In genomic region chr1:44072204-44072603, GRCh38 we compare ENCODE assay signal across 14 cellular contexts. TPM values are rescaled to one million over a fixed set of nuclear protein-coding genes. Genes with fewer than 3 reads are reported as not detected.
DNase-seq lines count a peak whose midpoint lies in the region; TF ChIP-seq lines count a peak whose summit lies in the region.
"Had no signal": no experiment of that assay in that cellular context is flagged by ENCODE, and none has a peak within 500 bp of the region (broad histone marks: within the 10 kb centered on the region; RNA-seq: fewer than 3 reads in every experiment).

No MANE protein-coding gene starts in this region.

- in situ Hi-C loops in SK-MEL-5 (cut with HindIII; ENCODE audit: low pct_unique_long_range_greater_than_20kb, low sequenced_read_pairs), result no loop called here

- H3K9me3 ChIP-seq in tibial nerve, result no peaks in the 10 kb centered on the region
- no peaks in the 10 kb centered on the region for H3K9me3 ChIP-seq in vagina

- H3K4me1 ChIP-seq in tibial nerve, result peaks cover 0 to 6% (median 0%) of the 10 kb centered on the region in 4 donors
- no peaks in the 10 kb centered on the region for H3K4me1 ChIP-seq in vagina

- TF ChIP-seq CTCF in fibroblast of pulmonary artery (IDR thresholded peaks at IDR 0.05; ENCODE audit: low read length, missing control alignments) (no peak), tibial nerve (IDR thresholded peaks at IDR 0.05) (no peak), vagina (IDR thresholded peaks at IDR 0.05) (no peak)

- TF ChIP-seq POLR2A in tibial nerve (IDR thresholded peaks at IDR 0.05) (no peak), vagina (IDR thresholded peaks at IDR 0.05) (no peak)

- DNase-seq in A172 (ENCODE audit: low spot score), result peak; percentile 77
- peak; percentile 44 for DNase-seq in GM04504 (ENCODE audit: low read depth)
- DNase-seq in SK-MEL-5 (ENCODE audit: low read depth, low spot score), result peak; percentile 7
- peak; percentile 93 for DNase-seq in fibroblast of pulmonary artery (ENCODE audit: low read depth)
- DNase-seq in tibial nerve (ENCODE audit: low spot score in 2 of 2), result no peak
- no peak for DNase-seq in DMS53 treated with DMSO at 0.1 percent for 48 hours (lab: John Stamatoyannopoulos, UW; ENCODE audit: unreplicated experiment)
- no peak for DNase-seq in vagina (ENCODE audit: extremely low spot score in 2 of 2)
- DNase-seq in GM19240 (ENCODE audit: insufficient read length, low spot score), result no peak
- DNase-seq: CD4-positive, alpha-beta T cell; NCI-H345; stimulated activated CD4-positive, alpha-beta T cell treated with anti-CD3 and anti-CD28 coated beads, Interleukin-12 subunit alpha, Interleukin-12 subunit beta, amount 100 ng/mL, for 4 hours; stimulated activated naive CD4-positive, alpha-beta T cell had no signal

- H3K27ac ChIP-seq in tibial nerve, result no peak overlapping the region
- H3K27ac ChIP-seq in vagina, result no peak overlapping the region

- intact Hi-C loops in vagina (cut with DNase I), result no loop called here

- H3K36me3 ChIP-seq in tibial nerve, result no peaks in the 10 kb centered on the region
- H3K36me3 ChIP-seq in vagina, result no peaks in the 10 kb centered on the region

- H3K4me3 ChIP-seq in fibroblast of pulmonary artery (replicated peaks; ENCODE audit: low read depth, low read length) (no peak overlapping the region), tibial nerve (no peak overlapping the region), vagina (no peak overlapping the region)

- TF ChIP-seq EP300 in tibial nerve (IDR thresholded peaks at IDR 0.05), result no peak

- H3K27me3 ChIP-seq in tibial nerve (no peaks in the 10 kb centered on the region), vagina (no peaks in the 10 kb centered on the region)

RNA-seq across cellular contexts. Expression of gene SLC6A9, which starts 40.9 kb away (rescaled TPM):
- 0.40 and 2.1 TPM in 2 replicates for total RNA-seq in A172 (2014; rRNA removed; shearing (Covaris generic))
- total RNA-seq in SK-MEL-5 (2014; rRNA removed; shearing (Covaris generic)), result 0.27 and 0.77 TPM in 2 replicates
- polyA plus RNA-seq in SK-MEL-5 (2015; cell fraction: cytosol; rRNA removed), result 0.86 and 1.4 TPM in 2 replicates
- polyA plus RNA-seq in SK-MEL-5 (2015; cell fraction: nucleus; rRNA removed), result 0.31 and 0.60 TPM in 2 replicates
- total RNA-seq in tibial nerve (1 to 10 TPM in 1 of 4 donors, under 1 TPM in 3; 0.42 to 1.8 (median 0.83) TPM), vagina (24.3 TPM)
- total RNA-seq: mononuclear cell had no signal

RNA-seq across cellular contexts. Expression of gene KLF17, which starts 46.4 kb away (rescaled TPM):
- total RNA-seq in A172 (2014; rRNA removed; shearing (Covaris generic)), result not detected in 2 replicates
- not detected in 2 replicates for total RNA-seq in SK-MEL-5 (2014; rRNA removed; shearing (Covaris generic))
- polyA plus RNA-seq in SK-MEL-5 (2015; cell fraction: cytosol; rRNA removed), result not detected in 2 replicates
- not detected in 2 replicates for polyA plus RNA-seq in SK-MEL-5 (2015; cell fraction: nucleus; rRNA removed)
- total RNA-seq in tibial nerve, result not detected
- total RNA-seq in vagina, result 0.25 TPM
- total RNA-seq: CD4-positive, alpha-beta T cell; glomerular endothelial cell; mononuclear cell had no signal

Comparison
In these comparisons a context has a peak if more than half of its experiments do, and no peak if none do; other contexts are left out.
1. DNase-seq: peak in A172 (single experiment), GM04504 (single experiment), SK-MEL-5 (single experiment) and fibroblast of pulmonary artery (single experiment); none in tibial nerve (0 of 2), DMS53 treated with DMSO at 0.1 percent for 48 hours (single experiment), vagina (0 of 2) and GM19240 (single experiment).